Comparison of ENCODE assay signal across 8 cellular contexts in genomic region chr6:157841211-157841840, GRCh38. TPM values are rescaled to one million over a fixed set of nuclear protein-coding genes. Genes with fewer than 3 reads are reported as not detected.
DNase-seq lines count a peak whose midpoint lies in the region; ATAC-seq and TF ChIP-seq lines count a peak whose summit lies in the region.

No MANE protein-coding gene starts in this region.

- H3K27ac ChIP-seq in coronary artery, result no peak overlapping the region

- no peak overlapping the region for H3K4me3 ChIP-seq in coronary artery

- TF ChIP-seq POLR2A in erythroblast (IDR thresholded peaks at IDR 0.05; ENCODE audit: low read length), result no peak

- intact Hi-C loops in sciatic nerve (cut with DNase I), result loop anchor here (10.0 kb wide), 1 partner anchor 167 kb away; no protein-coding TSS in a partner anchor

- ATAC-seq in GM21528 (IDR thresholded peaks at IDR 0.05; ENCODE audit: low FRiP score, unreplicated experiment) (peak; percentile 87), HG03575 (IDR thresholded peaks at IDR 0.05; ENCODE audit: extremely low read depth, insufficient number of reproducible peaks, low FRiP score, unreplicated experiment) (peak; percentile 70), sciatic nerve (no peak)

- no peak for TF ChIP-seq CTCF in GM13976 (IDR thresholded peaks at IDR 0.05; ENCODE audit: borderline replicate concordance, control extremely low read depth, extremely low read depth, insufficient read depth, missing control alignments)
- no peak for TF ChIP-seq CTCF in coronary artery (IDR thresholded peaks at IDR 0.05)

- peak; percentile 46 for DNase-seq in GM13976 (ENCODE audit: low spot score)
- DNase-seq in erythroblast (lab: John Stamatoyannopoulos, UW), result peak; percentile 89 to 95
- no peak for DNase-seq in NCI-H526 treated with DMSO at 0.1 percent for 48 hours (lab: John Stamatoyannopoulos, UW)
- DNase-seq in sciatic nerve (ENCODE audit: low spot score), result no peak
- no peak for DNase-seq in activated CD4-positive, alpha-beta T cell treated with anti-CD3 and anti-CD28 coated beads, Interleukin-2, amount 50 U/mL, for 4 hours
- DNase-seq in coronary artery (ENCODE audit: low spot score), result no peak

- in situ Hi-C loops in GM13976 (cut with MboI; ENCODE audit: low sequenced_read_pairs, unreplicated experiment), result no loop called here

RNA-seq across cellular contexts. Expression of gene SNX9, which starts 18.3 kb away (rescaled TPM):
- total RNA-seq in sciatic nerve, result 78.1 TPM

Comparison
In these comparisons a context has a peak if more than half of its experiments do, and no peak if none do; other contexts are left out.
1. DNase-seq: peak in GM13976 (single experiment) and erythroblast (2 of 2); none in NCI-H526 treated with DMSO at 0.1 percent for 48 hours (single experiment), sciatic nerve (single experiment), activated CD4-positive, alpha-beta T cell treated with anti-CD3 and anti-CD28 coated beads, Interleukin-2, amount 50 U/mL, for 4 hours (0 of 2) and coronary artery (single experiment).